8 cellular contexts compared by ENCODE assay signal in genomic region chr5:179558261-179558799, GRCh38. TPM values are rescaled to one million over a fixed set of nuclear protein-coding genes. Genes with fewer than 3 reads are reported as not detected.
DNase-seq lines count a peak whose midpoint lies in the region; ATAC-seq, FAIRE-seq and TF ChIP-seq lines count a peak whose summit lies in the region.
"Not testable (repeated sequence)": the region's sequence is repeated elsewhere in the genome, so short reads cannot be mapped to it uniquely, and the experiment has no call there.

No MANE protein-coding gene starts in this region.

- peak overlapping the region; percentile 71 for H3K4me3 ChIP-seq in A549
- peak overlapping the region; percentile 97 to 99 for H3K4me3 ChIP-seq in HCT116 (replicated peaks in 1 of 2; ENCODE audit: low read depth in 1 of 2, low read length in 2 of 2)
- H3K4me3 ChIP-seq in Panc1 (ENCODE audit: low read depth in 2 of 2, low read length in 2 of 2) = peak overlapping the region; percentile 96 to 98; a peak in 3 of 4 replicates
- H3K4me3 ChIP-seq in keratinocyte (ENCODE audit: control insufficient read depth in 2 of 3, extremely low read depth in 1 of 3, insufficient read depth in 2 of 3, low read depth in 1 of 3, low read length in 3 of 3) = peak overlapping the region in 1 of 3 experiments; percentile 77
- peak overlapping the region in 4 of 7 experiments; percentile 44 to 70 (median 58) for H3K4me3 ChIP-seq in skin epidermis

- H3K79me2 ChIP-seq in HCT116 (ENCODE audit: insufficient read depth, low read length) (peaks cover 70% of the 10 kb centered on the region), keratinocyte (ENCODE audit: control insufficient read depth, insufficient read depth, low read length) (peaks cover 34% of the 10 kb centered on the region)

- H3K27ac ChIP-seq in A549 = peak overlapping the region; percentile 83 to 89
- H3K27ac ChIP-seq in HCT116 (ENCODE audit: low read depth, low read length) = peak overlapping the region; percentile 72; the same call in 1 of the 2 replicates
- peak overlapping the region; percentile 99 for H3K27ac ChIP-seq in Panc1 (ENCODE audit: low read length)
- H3K27ac ChIP-seq in keratinocyte (ENCODE audit: control insufficient read depth, insufficient read depth, low read length) = not testable (repeated sequence)
- peak overlapping the region in 16 of 21 experiments; percentile 61 to 96 (median 79) for H3K27ac ChIP-seq in skin epidermis

- in situ Hi-C loops in Panc1 (cut with HindIII; ENCODE audit: low pct_unique_long_range_greater_than_20kb, low sequenced_read_pairs) = not testable (repeated sequence)

- not testable (repeated sequence) for H3K27me3 Mint-ChIP-seq in activated naive CD4-positive, alpha-beta T cell treated with anti-CD3 and anti-CD28 coated beads, Interleukin-2, amount 10 ng/mL, durations not matched to agents 7 days and 5 days; endothelial cell (ENCODE audit: unreplicated experiment); nephron progenitor cell (ENCODE audit: low read depth, poor library complexity)

- H3K27me3 ChIP-seq in HCT116 (ENCODE audit: insufficient read depth, low read length); Panc1 (ENCODE audit: control insufficient read depth, insufficient read depth, low read length); keratinocyte (ENCODE audit: control insufficient read depth, extremely low read depth, insufficient read depth, low read length): not testable (repeated sequence)

- H3K4me1 ChIP-seq in A549 (peaks cover 19% of the 10 kb centered on the region; the same call in 2 of the 3 replicates), HCT116 (ENCODE audit: control insufficient read depth in 1 of 2, insufficient read depth in 2 of 2, low read length in 2 of 2) (peaks cover 16 to 32% of the 10 kb centered on the region in 2 experiments), keratinocyte (ENCODE audit: control insufficient read depth, extremely low read depth, insufficient read depth, low read length) (peaks cover 13% of the 10 kb centered on the region)
- not testable (repeated sequence) for H3K4me1 ChIP-seq in Panc1 (ENCODE audit: control insufficient read depth, insufficient read depth, low read length)

- H3K36me3 ChIP-seq in HCT116 (ENCODE audit: control insufficient read depth in 1 of 2, insufficient read depth in 2 of 2, low read length in 2 of 2) (peaks cover 9 to 13% of the 10 kb centered on the region in 2 experiments), Panc1 (ENCODE audit: control insufficient read depth, insufficient read depth, low read length) (peaks cover 13% of the 10 kb centered on the region)
- not testable (repeated sequence) for H3K36me3 ChIP-seq in keratinocyte (ENCODE audit: control insufficient read depth in 2 of 2, extremely low read depth in 1 of 2, insufficient read depth in 2 of 2, low read length in 2 of 2)

- H2AFZ ChIP-seq in HCT116 (ENCODE audit: low read depth, low read length, poor library complexity, severe bottlenecking) (peak overlapping the region; percentile 58), keratinocyte (ENCODE audit: control insufficient read depth, low read length) (peak overlapping the region; percentile 57)

- H3K4me3 Mint-ChIP-seq in activated naive CD4-positive, alpha-beta T cell treated with anti-CD3 and anti-CD28 coated beads, Interleukin-2, amount 10 ng/mL, durations not matched to agents 7 days and 5 days = peak overlapping the region; percentile 81
- H3K4me3 Mint-ChIP-seq in endothelial cell (ENCODE audit: unreplicated experiment) (peak overlapping the region; percentile 95), nephron progenitor cell (peak overlapping the region; percentile 99)

- intact Hi-C loops in HCT116 (cut with micrococcal nuclease) = loop anchor here (5.0 kb wide), 1 partner anchor 64 kb away; the partner anchor contains the start of gene HNRNPH1
- intact Hi-C loops in Panc1 (cut with micrococcal nuclease; ENCODE audit: unreplicated experiment) = not testable (repeated sequence)

- not testable (repeated sequence) for TF ChIP-seq CTCF in A549 (IDR thresholded peaks at IDR 0.05); HCT116 (IDR thresholded peaks at IDR 0.05 in 2 of 3, conservative IDR thresholded peaks at IDR 0.05 in 1 of 3; ENCODE audit: borderline replicate concordance in 1 of 3, insufficient read depth in 1 of 3, low read depth in 2 of 3, low read length in 2 of 3); Panc1 (IDR thresholded peaks at IDR 0.05); endothelial cell (IDR thresholded peaks at IDR 0.05; ENCODE audit: unreplicated experiment); keratinocyte (optimal IDR thresholded peaks at IDR 0.05 in 1 of 3, IDR thresholded peaks at IDR 0.05 in 1 of 3, conservative IDR thresholded peaks at IDR 0.05 in 1 of 3; ENCODE audit: extremely low read depth in 1 of 3, insufficient read depth in 2 of 3, low read length in 3 of 3); nephron progenitor cell (IDR thresholded peaks at IDR 0.05)

- ATAC-seq in A549, HCT116, Panc1: not testable (repeated sequence)

- not testable (repeated sequence) for H3K9me1 ChIP-seq in keratinocyte (ENCODE audit: control insufficient read depth, extremely low read depth, insufficient read depth, low read length)

- H3K4me1 Mint-ChIP-seq in activated naive CD4-positive, alpha-beta T cell treated with anti-CD3 and anti-CD28 coated beads, Interleukin-2, amount 10 ng/mL, durations not matched to agents 7 days and 5 days = peaks cover 40% of the 10 kb centered on the region
- H3K4me1 Mint-ChIP-seq in endothelial cell (ENCODE audit: unreplicated experiment) = peaks cover 26% of the 10 kb centered on the region
- peaks cover 31% of the 10 kb centered on the region for H3K4me1 Mint-ChIP-seq in nephron progenitor cell

- H3K4me2 ChIP-seq in A549 (peak overlapping the region; percentile 72), HCT116 (ENCODE audit: low read length) (peak overlapping the region; percentile 87), keratinocyte (ENCODE audit: control insufficient read depth, extremely low read depth, insufficient read depth, low read depth, low read length) (peak overlapping the region; percentile 91)

- dilution Hi-C loops in keratinocyte (cut with MboI; ENCODE audit: extremely low pct_ligation_motif_present, low sequenced_read_pairs) = not testable (repeated sequence)

- not testable (repeated sequence) for FAIRE-seq in A549 (lab: Jason Lieb, UNC); keratinocyte (lab: Jason Lieb, UNC)

- WGBS in A549 (ENCODE audit: missing lambda C conversion rate) = 76% methylated on average over 15 of the region's 15 CpGs

- BruUV-seq in HCT116 (replicated peaks; lab: Mats Ljungman, UMichigan); Panc1 (replicated peaks; lab: Mats Ljungman, UMichigan): not testable (repeated sequence)

- H3K9ac ChIP-seq in HCT116 (ENCODE audit: low read length) = peak overlapping the region; percentile 89; the same call in 1 of the 2 replicates
- not testable (repeated sequence) for H3K9ac ChIP-seq in keratinocyte (ENCODE audit: control insufficient read depth, extremely low read depth, insufficient read depth, low read length)

- H3K9me2 ChIP-seq in HCT116 (ENCODE audit: insufficient read depth) = not testable (repeated sequence)

- not testable (repeated sequence) for H3K9me3 ChIP-seq in A549; HCT116 (ENCODE audit: control insufficient read depth in 1 of 2, insufficient read depth in 1 of 2, low read depth in 1 of 2, low read length in 2 of 2); Panc1 (ENCODE audit: control insufficient read depth, insufficient read depth, low read depth, low read length); keratinocyte (ENCODE audit: control insufficient read depth, low read depth, low read length)

- RAD21 ChIA-PET in HCT116 (lab: Charles Lee; ENCODE audit: low non-redundant PET in 1 of 2, low total read pairs in 2 of 2, uncharacterized antibody in 2 of 2, unreplicated experiment in 2 of 2) = interaction anchor here in 1 of 2 experiments (0.6 kb wide), 1 partner anchor 12 kb away, joined by 3 read pairs; no protein-coding TSS in a partner anchor

- not testable (repeated sequence) for TF ChIP-seq POLR2A in A549 (IDR thresholded peaks at IDR 0.05; ENCODE audit: low read length); HCT116 (IDR thresholded peaks at IDR 0.05; ENCODE audit: borderline replicate concordance, extremely low read depth, insufficient read depth, insufficient read length)

- H4K20me1 ChIP-seq in HCT116 (ENCODE audit: insufficient read depth); keratinocyte (ENCODE audit: control insufficient read depth, extremely low read depth, insufficient read depth, low read length): not testable (repeated sequence)

- H3K27ac Mint-ChIP-seq in activated naive CD4-positive, alpha-beta T cell treated with anti-CD3 and anti-CD28 coated beads, Interleukin-2, amount 10 ng/mL, durations not matched to agents 7 days and 5 days; nephron progenitor cell: not testable (repeated sequence)
- peak overlapping the region; percentile 98 for H3K27ac Mint-ChIP-seq in endothelial cell (ENCODE audit: unreplicated experiment)

- DNase-seq in A549 (ENCODE audit: low read depth in 1 of 2, low spot score in 1 of 2); HCT116 (ENCODE audit: low read depth, low spot score); Panc1 (ENCODE audit: low read depth, low spot score); activated naive CD4-positive, alpha-beta T cell treated with anti-CD3 and anti-CD28 coated beads, Interleukin-2, amount 10 ng/mL, durations not matched to agents 7 days and 5 days; endothelial cell (ENCODE audit: low spot score); keratinocyte (ENCODE audit: low read depth, low spot score); nephron progenitor cell: not testable (repeated sequence)

- POLR2A ChIA-PET in A549 (lab: Yijun Ruan, JAX) (interaction anchor here (0.6 to 2.7 kb wide), 5 partner anchors 8 to 1354 kb away, joined by 3 to 64 read pairs (median 5); partner anchors contain the start of genes HNRNPAB, HNRNPH1, MAML1 and RUFY1), HCT116 (lab: Charles Lee) (interaction anchor here (0.7 to 3.6 kb wide), 2 partner anchors 65 to 1273 kb away, joined by 3 to 21 read pairs; partner anchors contain the start of gene HNRNPH1)
- POLR2A ChIA-PET in Panc1 (lab: Charles Lee) = not testable (repeated sequence)

- H3K36me3 Mint-ChIP-seq in activated naive CD4-positive, alpha-beta T cell treated with anti-CD3 and anti-CD28 coated beads, Interleukin-2, amount 10 ng/mL, durations not matched to agents 7 days and 5 days = peaks cover 36% of the 10 kb centered on the region
- H3K36me3 Mint-ChIP-seq in endothelial cell (ENCODE audit: low read depth, unreplicated experiment) (peaks cover 19% of the 10 kb centered on the region), nephron progenitor cell (ENCODE audit: low read depth) (peaks cover 58% of the 10 kb centered on the region)

- CTCF ChIA-PET in A549 (lab: Yijun Ruan, JAX) (interaction anchor here (0.6 to 0.7 kb wide), 2 partner anchors 224 to 1489 kb away, joined by 3 read pairs; no protein-coding TSS in a partner anchor), HCT116 (lab: Charles Lee) (interaction anchor here (1.4 kb wide), 1 partner anchor 66 kb away, joined by 3 read pairs; no protein-coding TSS in a partner anchor)
- CTCF ChIA-PET in Panc1 (lab: Charles Lee); activated naive CD4-positive, alpha-beta T cell treated with anti-CD3 and anti-CD28 coated beads, Interleukin-2, amount 10 ng/mL, durations not matched to agents 7 days and 5 days (lab: Charles Lee): not testable (repeated sequence)

- not testable (repeated sequence) for TF ChIP-seq RAD21 in A549 (conservative IDR thresholded peaks at IDR 0.05 in 1 of 2, IDR thresholded peaks at IDR 0.05 in 1 of 2); HCT116 (IDR thresholded peaks at IDR 0.05; ENCODE audit: low read depth)

- not testable (repeated sequence) for TF ChIP-seq EP300 in A549 (IDR thresholded peaks at IDR 0.05)

- H3K9me3 Mint-ChIP-seq in activated naive CD4-positive, alpha-beta T cell treated with anti-CD3 and anti-CD28 coated beads, Interleukin-2, amount 10 ng/mL, durations not matched to agents 7 days and 5 days; endothelial cell (ENCODE audit: unreplicated experiment); nephron progenitor cell: not testable (repeated sequence)

RNA-seq across cellular contexts. Expression of gene RUFY1, which starts 8.0 kb away (rescaled TPM):
- 30.6 and 39.5 TPM in 2 replicates for polyA plus RNA-seq in A549 (2011; rRNA removed)
- polyA plus RNA-seq in A549 (2012; cell fraction: cytosol; rRNA removed) = 20.2 and 21.2 TPM in 2 replicates
- polyA plus RNA-seq in A549 (2012; cell fraction: nucleus; rRNA removed) = 30.0 and 39.2 TPM in 2 replicates
- 31.7 to 33.7 TPM (median 33.3 TPM) in 3 replicates for polyA plus RNA-seq in A549 (2017; fragmentation: RNase III; extraction: RNeasy Plus Mini Kit Qiagen cat#74134 plus additional on column Dnase treatment)
- 24.9 and 30.8 TPM in 2 replicates for polyA minus RNA-seq in A549 (2011; rRNA and poly(A)+ RNA removed)
- 32.9 TPM for total RNA-seq in HCT116 (2021; ENCODE audit: unreplicated experiment)
- 21.0 and 24.7 TPM in 2 replicates for polyA plus RNA-seq in HCT116 (2012)
- total RNA-seq in Panc1 (2021; ENCODE audit: unreplicated experiment) = 66.3 TPM
- 51.6 TPM for polyA plus RNA-seq in Panc1 (2012; ENCODE audit: insufficient read length)
- total RNA-seq in endothelial cell (ENCODE audit: unreplicated experiment) = 30.5 TPM
- polyA plus RNA-seq in keratinocyte = 21.4 to 25.2 TPM (median 21.9 TPM) in 3 replicates
- 73.5 TPM for polyA plus RNA-seq in keratinocyte (2011; ENCODE audit: low read depth)
- 21.0 and 22.1 TPM in 2 replicates for polyA plus RNA-seq in keratinocyte (2011; cell fraction: cytosol; rRNA removed)
- polyA plus RNA-seq in keratinocyte (2011; cell fraction: nucleus; rRNA removed) = 29.8 and 31.0 TPM in 2 replicates
- polyA plus RNA-seq in keratinocyte (2012; ENCODE audit: low replicate concordance) = 23.4 and 25.0 TPM in 2 replicates
- 15.7 to 21.4 TPM (median 17.0 TPM) in 3 replicates for polyA minus RNA-seq in keratinocyte
- 20.9 TPM for polyA minus RNA-seq in keratinocyte (2011; cell fraction: cytosol; rRNA and poly(A)+ RNA removed)
- 20.5 and 21.5 TPM in 2 replicates for polyA minus RNA-seq in keratinocyte (2011; cell fraction: nucleus; rRNA and poly(A)+ RNA removed)
